ENCODE assay signal across 7 cellular contexts in the genomic region with DNA sequence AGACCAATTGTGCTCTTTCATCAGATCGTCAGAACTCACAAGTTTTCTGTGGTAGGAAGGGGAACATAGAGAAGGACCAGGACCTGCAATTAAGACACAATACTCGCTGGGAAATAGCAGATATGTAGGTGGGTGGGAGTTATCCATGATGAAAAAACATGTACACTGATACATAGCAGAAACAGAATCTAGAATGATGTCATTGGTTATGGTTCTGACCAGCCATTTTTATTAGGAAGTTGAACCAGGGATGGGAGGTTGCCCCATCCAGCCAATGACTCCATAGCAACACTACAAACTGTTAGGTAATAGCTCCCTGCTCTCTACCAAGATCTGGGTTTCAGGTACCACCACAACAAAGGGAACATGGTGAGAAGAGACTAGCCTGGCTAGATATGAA.
"Had no signal": no experiment of that assay in that cellular context is flagged by ENCODE, and none has a peak within 500 bp of the region (broad histone marks: within the 10 kb centered on the region; RNA-seq: fewer than 3 reads in every experiment).

No MANE protein-coding gene starts in this region.

- FAIRE-seq: HTR-8/SVneo, K562 had no signal

- ATAC-seq: K562 had no signal

- DNase-seq: IMR-90, KBM-7, KG1 had no signal

- H3K27ac ChIP-seq: HL-60, KMS-11 had no signal

- H3K4me3 ChIP-seq: K562 had no signal

- H3K9ac ChIP-seq: KMS-11 had no signal

- H3K4me2 ChIP-seq: KMS-11 had no signal
